Comparison of ENCODE assay signal across 19 cellular contexts in the genomic region with DNA sequence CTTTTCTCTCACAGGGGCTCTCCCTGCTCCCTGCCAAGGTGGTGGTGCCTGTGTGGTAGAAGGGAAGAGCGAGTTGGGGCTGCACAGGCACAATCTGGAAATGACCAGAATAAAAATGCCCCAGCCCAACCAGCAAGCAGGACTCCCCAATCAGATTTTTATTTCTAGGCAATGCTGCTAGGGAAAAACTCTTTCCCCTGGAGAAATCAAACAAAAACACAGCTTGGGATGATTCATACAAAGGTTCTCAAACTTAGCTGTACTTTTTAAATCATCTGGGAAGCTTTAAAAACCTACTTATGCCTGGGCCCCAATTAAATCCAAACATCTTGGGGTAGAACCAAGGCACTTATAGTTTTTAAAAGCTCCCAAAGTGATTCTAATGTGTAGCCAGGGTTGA.
A peak's percentile ranks its signal among the peaks of the same experiment; 100 is the strongest.
DNase-seq lines count a peak whose midpoint lies in the region; ATAC-seq and TF ChIP-seq lines count a peak whose summit lies in the region.
"Had no signal": no experiment of that assay in that cellular context is flagged by ENCODE, and none has a peak within 500 bp of the region (broad histone marks: within the 10 kb centered on the region; RNA-seq: fewer than 3 reads in every experiment).

No MANE protein-coding gene starts in this region.

- H3K4me3 Mint-ChIP-seq in Calu3 (ENCODE audit: low read depth, unreplicated experiment) = no peak overlapping the region
- H3K4me3 Mint-ChIP-seq: CD14-positive monocyte; CD4-positive, alpha-beta memory T cell; HFFc6 had no signal

- ATAC-seq in sciatic nerve = peak; percentile 45
- ATAC-seq in Right ventricle myocardium inferior = no peak
- ATAC-seq in esophagus mucosa = no peak
- ATAC-seq: A549 had no signal

- peaks cover 42% of the 10 kb centered on the region for H3K27me3 Mint-ChIP-seq in Calu3 (ENCODE audit: unreplicated experiment)

- no peak for TF ChIP-seq CTCF in Calu3 (IDR thresholded peaks at IDR 0.05; ENCODE audit: unreplicated experiment)

- no peak overlapping the region for H3K27ac Mint-ChIP-seq in Calu3 (ENCODE audit: unreplicated experiment)
- H3K27ac Mint-ChIP-seq: CD14-positive monocyte; CD4-positive, alpha-beta memory T cell; HFFc6 had no signal

- no peaks in the 10 kb centered on the region for H3K9me3 Mint-ChIP-seq in Calu3 (ENCODE audit: low read depth, unreplicated experiment)
- H3K9me3 Mint-ChIP-seq: CD4-positive, alpha-beta memory T cell had no signal

- CTCF ChIA-PET in Calu3 (lab: Charles Lee) = no interaction called here

- DNase-seq in fibroblast of peridontal ligament (ENCODE audit: extremely low read depth) (peak; percentile 53), sciatic nerve (ENCODE audit: low spot score) (no peak), stromal cell of bone marrow (ENCODE audit: low read depth) (peak; percentile 65), RPMI8226 (no peak), Right ventricle myocardium inferior (ENCODE audit: missing footprints) (no peak), Calu3 (no peak)
- DNase-seq: 8988T; ACHN; AML-193; BE2C; CD4-positive, alpha-beta memory T cell; COR-L47; DMS153; DND-41; GOT3; HFFc6 had no signal

- no TSS peak for BruUV-seq in Calu3 (replicated peaks; lab: Mats Ljungman, UMichigan)

- H3K36me3 Mint-ChIP-seq in Calu3 (ENCODE audit: insufficient read depth, unreplicated experiment) = no peaks in the 10 kb centered on the region
- H3K36me3 Mint-ChIP-seq: CD14-positive monocyte; CD4-positive, alpha-beta memory T cell had no signal

- H3K4me1 Mint-ChIP-seq in Calu3 (ENCODE audit: low read depth, unreplicated experiment) = no peaks in the 10 kb centered on the region
- H3K4me1 Mint-ChIP-seq: CD14-positive monocyte; CD4-positive, alpha-beta memory T cell had no signal

- intact Hi-C loops in sciatic nerve (cut with DNase I) (no loop called here), Right ventricle myocardium inferior (cut with DNase I) (no loop called here), Calu3 (cut with micrococcal nuclease; ENCODE audit: unreplicated experiment) (no loop called here)

Comparison
In these comparisons a context has a peak if more than half of its experiments do, and no peak if none do; other contexts are left out.
1. DNase-seq: peak in fibroblast of peridontal ligament (single experiment) and stromal cell of bone marrow (single experiment); none in sciatic nerve (single experiment), RPMI8226 (single experiment), Right ventricle myocardium inferior (single experiment) and Calu3 (single experiment).